1 cellular context compared by ENCODE assay signal in the genomic region with DNA sequence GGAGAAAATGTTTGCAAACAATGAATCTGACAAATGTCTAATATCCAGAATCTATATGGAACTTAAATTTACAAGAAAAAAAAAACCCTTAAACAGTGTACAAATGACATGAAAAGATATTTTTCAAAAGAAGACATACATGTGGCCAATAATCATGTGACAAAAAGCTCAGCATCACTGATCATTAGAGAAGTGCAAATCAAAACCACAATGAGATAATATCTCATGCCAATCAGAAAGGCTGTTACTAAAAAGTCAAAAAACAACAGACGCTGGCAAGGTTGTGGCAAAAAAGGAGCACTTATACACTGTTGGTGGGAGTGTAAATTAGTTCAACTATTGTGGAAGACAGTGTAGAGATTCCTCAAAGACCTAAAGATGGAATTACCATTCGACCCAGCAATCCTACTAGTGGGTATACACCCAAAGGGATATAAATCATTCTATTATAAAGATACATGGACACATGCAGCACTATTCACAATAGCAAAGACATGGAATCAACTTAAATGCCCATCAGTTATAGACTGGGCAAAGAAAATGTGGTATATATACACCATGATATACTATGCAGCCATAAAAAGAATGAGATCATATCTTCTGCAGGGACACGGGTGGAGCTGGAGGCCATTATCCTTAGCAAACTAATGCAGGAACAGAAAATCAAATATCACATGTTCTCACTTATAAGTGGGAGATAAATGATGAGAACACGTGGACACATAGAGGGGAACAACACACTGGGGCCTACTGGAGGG.
TF ChIP-seq lines count a peak whose summit lies in the region.

No MANE protein-coding gene starts in this region.

TF ChIP-seq in HEK293, 187 proteins besides CTCF, POLR2A, EP300 and RAD21 (continued from another document):
- TF ChIP-seq, protein P1, sequence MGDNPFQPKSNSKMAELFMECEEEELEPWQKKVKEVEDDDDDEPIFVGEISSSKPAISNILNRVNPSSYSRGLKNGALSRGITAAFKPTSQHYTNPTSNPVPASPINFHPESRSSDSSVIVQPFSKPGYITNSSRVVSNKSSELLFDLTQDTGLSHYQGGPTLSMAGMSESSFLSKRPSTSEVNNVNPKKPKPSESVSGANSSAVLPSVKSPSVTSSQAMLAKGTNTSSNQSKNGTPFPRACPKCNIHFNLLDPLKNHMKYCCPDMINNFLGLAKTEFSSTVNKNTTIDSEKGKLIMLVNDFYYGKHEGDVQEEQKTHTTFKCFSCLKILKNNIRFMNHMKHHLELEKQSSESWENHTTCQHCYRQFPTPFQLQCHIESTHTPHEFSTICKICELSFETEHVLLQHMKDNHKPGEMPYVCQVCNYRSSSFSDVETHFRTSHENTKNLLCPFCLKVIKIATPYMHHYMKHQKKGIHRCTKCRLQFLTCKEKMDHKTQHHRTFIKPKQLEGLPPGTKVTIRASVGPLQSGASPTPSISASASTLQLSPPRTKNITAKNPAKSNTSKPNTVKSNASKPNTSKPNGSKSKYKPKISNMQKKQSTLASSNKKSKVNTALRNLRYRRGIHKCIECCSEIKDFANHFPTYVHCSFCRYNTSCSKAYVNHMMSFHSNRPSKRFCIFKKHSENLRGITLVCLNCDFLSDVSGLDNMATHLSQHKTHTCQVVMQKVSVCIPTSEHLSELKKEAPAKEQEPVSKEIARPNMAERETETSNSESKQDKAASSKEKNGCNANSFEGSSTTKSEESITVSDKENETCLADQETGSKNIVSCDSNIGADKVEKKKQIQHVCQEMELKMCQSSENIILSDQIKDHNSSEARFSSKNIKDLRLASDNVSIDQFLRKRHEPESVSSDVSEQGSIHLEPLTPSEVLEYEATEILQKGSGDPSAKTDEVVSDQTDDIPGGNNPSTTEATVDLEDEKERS (tag by site-specific recombination; IDR thresholded peaks at IDR 0.05) = no peak
- TF ChIP-seq ZNF624 (tag by site-specific recombination; IDR thresholded peaks at IDR 0.05) = no peak
- TF ChIP-seq, protein P2, sequence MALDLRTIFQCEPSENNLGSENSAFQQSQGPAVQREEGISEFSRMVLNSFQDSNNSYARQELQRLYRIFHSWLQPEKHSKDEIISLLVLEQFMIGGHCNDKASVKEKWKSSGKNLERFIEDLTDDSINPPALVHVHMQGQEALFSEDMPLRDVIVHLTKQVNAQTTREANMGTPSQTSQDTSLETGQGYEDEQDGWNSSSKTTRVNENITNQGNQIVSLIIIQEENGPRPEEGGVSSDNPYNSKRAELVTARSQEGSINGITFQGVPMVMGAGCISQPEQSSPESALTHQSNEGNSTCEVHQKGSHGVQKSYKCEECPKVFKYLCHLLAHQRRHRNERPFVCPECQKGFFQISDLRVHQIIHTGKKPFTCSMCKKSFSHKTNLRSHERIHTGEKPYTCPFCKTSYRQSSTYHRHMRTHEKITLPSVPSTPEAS (tag by site-specific recombination; IDR thresholded peaks at IDR 0.05) = no peak
- no peak for TF ChIP-seq ZNF549 (tag by site-specific recombination; IDR thresholded peaks at IDR 0.05)
- no peak for TF ChIP-seq HOXD13 (CRISPR knock-in tag; IDR thresholded peaks at IDR 0.05; ENCODE audit: borderline replicate concordance)
- TF ChIP-seq ZNF521 (tag by site-specific recombination; IDR thresholded peaks at IDR 0.05) = no peak
